Comparison of ENCODE assay signal across 23 cellular contexts in the genomic region with DNA sequence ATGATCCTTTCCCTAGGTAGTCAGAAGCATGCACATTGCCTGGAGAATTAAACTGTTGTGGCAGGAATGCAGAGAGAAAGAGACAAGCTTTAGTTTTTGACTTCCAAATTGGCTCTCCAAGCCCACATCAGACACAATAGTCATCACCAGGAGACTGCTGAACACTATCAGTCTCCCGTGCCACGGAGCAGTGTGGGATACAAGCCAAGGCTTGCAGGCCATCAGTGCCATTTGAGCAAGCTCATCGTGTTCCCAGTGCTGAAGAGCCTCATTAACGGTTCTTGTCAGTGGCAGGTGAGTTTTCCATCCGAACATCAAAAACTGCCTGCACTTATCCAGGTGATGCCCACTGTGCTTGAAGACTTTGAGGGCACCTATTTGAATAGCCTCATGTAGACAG.
DNase-seq lines count a peak whose midpoint lies in the region; ATAC-seq, FAIRE-seq and TF ChIP-seq lines count a peak whose summit lies in the region.
"Had no signal": no experiment of that assay in that cellular context is flagged by ENCODE, and none has a peak within 500 bp of the region (broad histone marks: within the 10 kb centered on the region; RNA-seq: fewer than 3 reads in every experiment).

No MANE protein-coding gene starts in this region.

- WGBS in small intestine, 3 donors: 57 to 82% (median 70%) methylated on average over 5 of the region's 5 CpGs

- H3K27ac ChIP-seq in small intestine (ENCODE audit: low read depth in 1 of 2, low read length in 1 of 2): no peak overlapping the region
- H3K27ac ChIP-seq: left ventricle myocardium inferior, upper lobe of left lung had no signal

- no peaks in the 10 kb centered on the region for H3K9me3 ChIP-seq in small intestine (ENCODE audit: control insufficient read depth, low read depth)
- H3K9me3 ChIP-seq: left ventricle myocardium inferior, upper lobe of left lung had no signal

- FAIRE-seq in small intestine (lab: Jason Lieb, UNC): no peak
- FAIRE-seq: islet of Langerhans had no signal

- DNase-seq in NCI-H146 (lab: John Stamatoyannopoulos, UW): peak; percentile 4
- DNase-seq in NCI-H146 treated with DMSO at 0.1 percent for 48 hours (lab: John Stamatoyannopoulos, UW; ENCODE audit: unreplicated experiment): no peak
- peak; percentile 55 for DNase-seq in NCI-H2029 (lab: John Stamatoyannopoulos, UW)
- DNase-seq in NCI-H69 (lab: John Stamatoyannopoulos, UW): peak; percentile 28
- DNase-seq in epithelial cell of esophagus (ENCODE audit: low read depth): peak; percentile 14
- no peak for DNase-seq in stimulated activated CD4-positive, alpha-beta T cell treated with anti-CD3 and anti-CD28 coated beads, Interleukin-1b, Interleukin-23, amount 100 ng/mL, for 48 hours
- DNase-seq in small intestine: no peak
- DNase-seq: 8988T; activated B cell treated with CpG ODN at 0.5 μM for 24 hours; activated CD4-positive, alpha-beta T cell treated with anti-CD3 and anti-CD28 coated beads, Interleukin-2, amount 50 U/mL, for 4 hours; activated CD8-positive, alpha-beta memory T cell treated with anti-CD3 and anti-CD28 coated beads, Interleukin-2, amount 50 U/mL, for 48 hours; CD4-positive, alpha-beta T cell; DMS 273 treated with DMSO at 0.1 percent for 48 hours; GDM1; H7; KG1; left ventricle myocardium inferior; SW 1271; upper lobe of left lung had no signal

- no peak for TF ChIP-seq CTCF in epithelial cell of esophagus (IDR thresholded peaks at IDR 0.05; ENCODE audit: insufficient read depth, low read depth, low read length, missing control alignments)

- no peak overlapping the region for H3K4me3 ChIP-seq in epithelial cell of esophagus (ENCODE audit: low read length)
- no peak overlapping the region for H3K4me3 ChIP-seq in small intestine (ENCODE audit: low read depth in 1 of 2, low read length in 2 of 2)
- H3K4me3 ChIP-seq: left ventricle myocardium inferior, upper lobe of left lung had no signal

- no peaks in the 10 kb centered on the region for H3K36me3 ChIP-seq in small intestine (ENCODE audit: control insufficient read depth in 2 of 2, insufficient read depth in 2 of 2, low read length in 2 of 2)
- H3K36me3 ChIP-seq: left ventricle myocardium inferior, upper lobe of left lung had no signal

- no peak for ATAC-seq in GM21786 (IDR thresholded peaks at IDR 0.05; ENCODE audit: unreplicated experiment)
- ATAC-seq: activated T-helper 17 cell treated with anti-CD3 and anti-CD28 coated beads, Interleukin-2, amount 50 U/mL, for 72 hours; Right ventricle myocardium inferior had no signal

- H3K4me1 ChIP-seq in small intestine (ENCODE audit: control insufficient read depth in 2 of 2, insufficient read depth in 1 of 2, low read depth in 1 of 2, low read length in 1 of 2): no peaks in the 10 kb centered on the region
- H3K4me1 ChIP-seq: left ventricle myocardium inferior, upper lobe of left lung had no signal

- H3K27me3 ChIP-seq in small intestine (ENCODE audit: control insufficient read depth in 2 of 2, insufficient read depth in 2 of 2, low read length in 2 of 2): no peaks in the 10 kb centered on the region
- H3K27me3 ChIP-seq: upper lobe of left lung had no signal

Comparison
In these comparisons a context has a peak if more than half of its experiments do, and no peak if none do; other contexts are left out.
1. DNase-seq: peak in NCI-H146 (single experiment), NCI-H2029 (single experiment), NCI-H69 (single experiment) and epithelial cell of esophagus (single experiment); none in NCI-H146 treated with DMSO at 0.1 percent for 48 hours (single experiment), stimulated activated CD4-positive, alpha-beta T cell treated with anti-CD3 and anti-CD28 coated beads, Interleukin-1b, Interleukin-23, amount 100 ng/mL, for 48 hours (single experiment) and small intestine (single experiment).